11 cellular contexts compared by ENCODE assay signal in the genomic region with DNA sequence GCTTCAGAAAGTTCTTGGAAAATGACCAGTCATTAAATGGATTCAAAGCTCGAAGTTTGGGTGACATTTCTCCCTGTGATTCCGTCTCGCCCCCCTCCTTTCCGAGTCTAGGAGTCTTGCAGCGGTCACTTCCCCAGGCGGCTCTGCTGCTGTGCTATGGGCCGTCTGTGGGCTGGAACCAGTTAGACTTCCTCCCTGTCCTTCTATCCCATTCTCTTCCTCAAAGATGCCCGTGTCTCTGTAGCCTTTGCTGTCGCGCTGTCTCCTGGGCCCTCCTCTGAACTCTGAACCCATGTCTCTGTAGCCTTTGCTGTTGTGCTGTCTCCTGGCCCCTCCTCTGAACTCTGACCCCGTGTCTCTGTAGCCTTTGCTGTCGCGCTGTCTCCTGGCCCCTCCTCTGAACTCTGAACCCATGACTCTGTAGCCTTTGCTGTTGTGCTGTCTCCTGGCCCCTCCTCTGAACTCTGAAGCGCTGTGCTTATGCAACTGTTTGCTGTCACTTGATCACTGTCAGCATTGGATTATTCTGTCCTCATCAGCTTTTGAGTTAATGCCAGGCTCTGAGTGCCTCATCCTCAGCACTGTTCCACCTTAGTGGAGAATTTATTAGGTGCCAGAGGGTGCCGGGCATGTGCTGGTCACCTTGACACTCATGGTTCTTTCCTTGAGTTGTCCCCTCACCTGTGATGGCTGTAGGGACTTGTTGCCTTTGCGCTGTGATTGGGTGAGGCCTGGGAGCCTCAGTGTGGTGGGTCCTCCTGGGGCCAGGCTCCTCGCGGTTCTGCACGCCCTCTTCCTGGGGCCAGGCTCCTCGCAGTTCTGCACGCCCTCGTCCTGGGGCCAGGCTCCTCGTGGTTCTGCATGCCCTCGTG.
A peak's percentile ranks its signal among the peaks of the same experiment; 100 is the strongest.
DNase-seq lines count a peak whose midpoint lies in the region; ATAC-seq and TF ChIP-seq lines count a peak whose summit lies in the region.
"Had no signal": no experiment of that assay in that cellular context is flagged by ENCODE, and none has a peak within 500 bp of the region (broad histone marks: within the 10 kb centered on the region; RNA-seq: fewer than 3 reads in every experiment).

No MANE protein-coding gene starts in this region.

- no peaks in the 10 kb centered on the region for H3K79me2 ChIP-seq in neural cell (replicated peaks; ENCODE audit: insufficient read depth, low read length)
- H3K79me2 ChIP-seq: parathyroid adenoma had no signal

- POLR2A ChIA-PET in Caco-2 (lab: Charles Lee) = no interaction called here

- ATAC-seq in HG03469 (IDR thresholded peaks at IDR 0.05; ENCODE audit: unreplicated experiment) = no peak

- TF ChIP-seq CTCF in Caco-2 (IDR thresholded peaks at IDR 0.05; ENCODE audit: insufficient read depth in 1 of 2, low read depth in 1 of 2, low read length in 1 of 2, severe bottlenecking in 1 of 2, unreplicated experiment in 1 of 2) (no peak), fibroblast of villous mesenchyme (IDR thresholded peaks at IDR 0.05; ENCODE audit: insufficient read depth, low read depth, low read length) (no peak), neural cell (IDR thresholded peaks at IDR 0.05; ENCODE audit: poor library complexity, severe bottlenecking) (no peak)

- H3K27ac Mint-ChIP-seq in Caco-2 (ENCODE audit: unreplicated experiment) = peak overlapping the region; percentile 93

- intact Hi-C loops in Caco-2 (cut with micrococcal nuclease; ENCODE audit: unreplicated experiment) = loop anchor here (1.0 to 5.0 kb wide), 2 partner anchors 62 to 167 kb away; no protein-coding TSS in a partner anchor

- H3K9me2 ChIP-seq in neural cell (ENCODE audit: insufficient read depth, low read length) = no peaks in the 10 kb centered on the region

- H3K36me3 ChIP-seq in Caco-2 (ENCODE audit: control insufficient read depth, insufficient read depth, low read length) (no peaks in the 10 kb centered on the region), neural cell (ENCODE audit: insufficient read depth, low read length) (no peaks in the 10 kb centered on the region)
- H3K36me3 ChIP-seq: esophagus squamous epithelium had no signal

- H3K9me3 Mint-ChIP-seq in Caco-2 (ENCODE audit: unreplicated experiment) = no peaks in the 10 kb centered on the region

- no peaks in the 10 kb centered on the region for H4K20me1 ChIP-seq in neural cell (ENCODE audit: insufficient read depth)

- H3K4me1 ChIP-seq in Caco-2 = peaks cover 39% of the 10 kb centered on the region
- H3K4me1 ChIP-seq: parathyroid adenoma had no signal

- peaks cover 50% of the 10 kb centered on the region for H3K36me3 Mint-ChIP-seq in Caco-2 (ENCODE audit: insufficient read depth, unreplicated experiment)

- no peak overlapping the region for H3K9ac ChIP-seq in neural cell (ENCODE audit: low read length)
- H3K9ac ChIP-seq: parathyroid adenoma had no signal

- CTCF ChIA-PET in Caco-2 (lab: Charles Lee) = no interaction called here

- H3K4me3 Mint-ChIP-seq in Caco-2 (ENCODE audit: unreplicated experiment) = peak overlapping the region; percentile 79

- H3F3A ChIP-seq in neural cell (ENCODE audit: insufficient read depth, low read length, poor library complexity, severe bottlenecking) = no peaks in the 10 kb centered on the region

- H3K27me3 ChIP-seq in Caco-2 (replicated peaks; ENCODE audit: control insufficient read depth, insufficient read depth, low read length) (no peaks in the 10 kb centered on the region), neural cell (ENCODE audit: insufficient read depth, low read depth, low read length) (no peaks in the 10 kb centered on the region)
- H3K27me3 ChIP-seq: esophagus squamous epithelium had no signal

- H3K4me3 ChIP-seq in Caco-2 (ENCODE audit: low read depth, low read length) = peak overlapping the region; percentile 17
- no peak overlapping the region for H3K4me3 ChIP-seq in fibroblast of villous mesenchyme (ENCODE audit: low read depth, low read length)
- H3K4me3 ChIP-seq in neural cell (ENCODE audit: low read length) = no peak overlapping the region
- H3K4me3 ChIP-seq: esophagus squamous epithelium had no signal

- H3K27ac ChIP-seq in neural cell (ENCODE audit: low read length) = peak overlapping the region; percentile 36
- H3K27ac ChIP-seq: parathyroid adenoma had no signal

- DNase-seq in Caco-2 (peak; percentile 87 to 93), NCI-H69 (lab: John Stamatoyannopoulos, UW) (peak; percentile 47), fibroblast of villous mesenchyme (ENCODE audit: low read depth) (peak; percentile 22), GOT3 (lab: John Stamatoyannopoulos, UW) (no peak), EL (no peak)
- no peak for DNase-seq in activated naive CD4-positive, alpha-beta T cell (lab: John Stamatoyannopoulos, UW)
- DNase-seq: esophagus squamous epithelium, RPMI8226 had no signal

- TF ChIP-seq RAD21 in neural cell (conservative IDR thresholded peaks at IDR 0.05) = no peak

- TF ChIP-seq EP300 in neural cell (conservative IDR thresholded peaks at IDR 0.05; ENCODE audit: poor library complexity, severe bottlenecking) = no peak

- H3K4me1 Mint-ChIP-seq in Caco-2 (ENCODE audit: low read depth, unreplicated experiment) = peaks cover 22% of the 10 kb centered on the region

- H3K4me2 ChIP-seq in neural cell (ENCODE audit: low read length) = no peak overlapping the region

- H3K27me3 Mint-ChIP-seq in Caco-2 (ENCODE audit: insufficient read depth, unreplicated experiment) = no peaks in the 10 kb centered on the region

- H2AFZ ChIP-seq in neural cell (ENCODE audit: low read depth, low read length) = no peak overlapping the region
- H2AFZ ChIP-seq: parathyroid adenoma had no signal

- H3K9me3 ChIP-seq in Caco-2 = no peaks in the 10 kb centered on the region
- H3K9me3 ChIP-seq in neural cell (ENCODE audit: low read length) = no peaks in the 10 kb centered on the region
- H3K9me3 ChIP-seq: esophagus squamous epithelium had no signal

- BruUV-seq in Caco-2 (replicated peaks; lab: Mats Ljungman, UMichigan) = no TSS peak

TF ChIP-seq in neural cell, 6 proteins besides CTCF, POLR2A, EP300 and RAD21:
- TF ChIP-seq SMC3 (conservative IDR thresholded peaks at IDR 0.05; ENCODE audit: poor library complexity) = no peak
- TF ChIP-seq MXI1 (conservative IDR thresholded peaks at IDR 0.05; ENCODE audit: poor library complexity, severe bottlenecking) = no peak
- TF ChIP-seq, protein P1, sequence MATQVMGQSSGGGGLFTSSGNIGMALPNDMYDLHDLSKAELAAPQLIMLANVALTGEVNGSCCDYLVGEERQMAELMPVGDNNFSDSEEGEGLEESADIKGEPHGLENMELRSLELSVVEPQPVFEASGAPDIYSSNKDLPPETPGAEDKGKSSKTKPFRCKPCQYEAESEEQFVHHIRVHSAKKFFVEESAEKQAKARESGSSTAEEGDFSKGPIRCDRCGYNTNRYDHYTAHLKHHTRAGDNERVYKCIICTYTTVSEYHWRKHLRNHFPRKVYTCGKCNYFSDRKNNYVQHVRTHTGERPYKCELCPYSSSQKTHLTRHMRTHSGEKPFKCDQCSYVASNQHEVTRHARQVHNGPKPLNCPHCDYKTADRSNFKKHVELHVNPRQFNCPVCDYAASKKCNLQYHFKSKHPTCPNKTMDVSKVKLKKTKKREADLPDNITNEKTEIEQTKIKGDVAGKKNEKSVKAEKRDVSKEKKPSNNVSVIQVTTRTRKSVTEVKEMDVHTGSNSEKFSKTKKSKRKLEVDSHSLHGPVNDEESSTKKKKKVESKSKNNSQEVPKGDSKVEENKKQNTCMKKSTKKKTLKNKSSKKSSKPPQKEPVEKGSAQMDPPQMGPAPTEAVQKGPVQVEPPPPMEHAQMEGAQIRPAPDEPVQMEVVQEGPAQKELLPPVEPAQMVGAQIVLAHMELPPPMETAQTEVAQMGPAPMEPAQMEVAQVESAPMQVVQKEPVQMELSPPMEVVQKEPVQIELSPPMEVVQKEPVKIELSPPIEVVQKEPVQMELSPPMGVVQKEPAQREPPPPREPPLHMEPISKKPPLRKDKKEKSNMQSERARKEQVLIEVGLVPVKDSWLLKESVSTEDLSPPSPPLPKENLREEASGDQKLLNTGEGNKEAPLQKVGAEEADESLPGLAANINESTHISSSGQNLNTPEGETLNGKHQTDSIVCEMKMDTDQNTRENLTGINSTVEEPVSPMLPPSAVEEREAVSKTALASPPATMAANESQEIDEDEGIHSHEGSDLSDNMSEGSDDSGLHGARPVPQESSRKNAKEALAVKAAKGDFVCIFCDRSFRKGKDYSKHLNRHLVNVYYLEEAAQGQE (IDR thresholded peaks at IDR 0.05; ENCODE audit: borderline replicate concordance) = no peak
- no peak for TF ChIP-seq TAF1 (IDR thresholded peaks at IDR 0.05; ENCODE audit: low read depth)
- no peak for TF ChIP-seq POLR2AphosphoS5 (IDR thresholded peaks at IDR 0.05)
- no peak for TF ChIP-seq EZH2 (IDR thresholded peaks at IDR 0.05; ENCODE audit: borderline replicate concordance, insufficient read depth, low read length, poor library complexity, severe bottlenecking)

Comparison
In these comparisons a context has a peak if more than half of its experiments do, and no peak if none do; other contexts are left out.
1. DNase-seq: peak in Caco-2 (2 of 2), NCI-H69 (single experiment) and fibroblast of villous mesenchyme (single experiment); none in GOT3 (single experiment), EL (single experiment) and activated naive CD4-positive, alpha-beta T cell (0 of 4).